9 cellular contexts compared by ENCODE assay signal in genomic region chr4:32775049-32775448, GRCh38.
DNase-seq lines count a peak whose midpoint lies in the region; ATAC-seq and TF ChIP-seq lines count a peak whose summit lies in the region.
"Had no signal": no experiment of that assay in that cellular context is flagged by ENCODE, and none has a peak within 500 bp of the region (broad histone marks: within the 10 kb centered on the region; RNA-seq: fewer than 3 reads in every experiment).

No MANE protein-coding gene starts in this region.

- H3K36me3 Mint-ChIP-seq in progenitor cell of endocrine pancreas (ENCODE audit: insufficient read depth) (no peaks in the 10 kb centered on the region), Calu3 (ENCODE audit: insufficient read depth, unreplicated experiment) (no peaks in the 10 kb centered on the region)

- no peaks in the 10 kb centered on the region for H3K9me3 ChIP-seq in fibroblast of lung (ENCODE audit: control insufficient read depth, insufficient read depth, low read depth, low read length)

- no peak for ATAC-seq in GM21515 (IDR thresholded peaks at IDR 0.05; ENCODE audit: unreplicated experiment)

- no peak overlapping the region for H2AFZ ChIP-seq in fibroblast of lung (ENCODE audit: low read length)

- no peaks in the 10 kb centered on the region for H3K79me2 ChIP-seq in fibroblast of lung (ENCODE audit: control insufficient read depth, insufficient read depth, low read length)

- H3K9me3 Mint-ChIP-seq in progenitor cell of endocrine pancreas (ENCODE audit: low read depth) (no peaks in the 10 kb centered on the region), Calu3 (ENCODE audit: low read depth, unreplicated experiment) (peaks cover 5% of the 10 kb centered on the region)

- H3K4me2 ChIP-seq in fibroblast of lung (ENCODE audit: extremely low read depth, insufficient read depth, low read length): no peak overlapping the region

- H4K20me1 ChIP-seq in fibroblast of lung (ENCODE audit: control insufficient read depth, extremely low read depth, insufficient read depth, low read length): no peaks in the 10 kb centered on the region

- no peaks in the 10 kb centered on the region for H3K4me1 ChIP-seq in fibroblast of lung (ENCODE audit: control insufficient read depth, extremely low read depth, insufficient read depth, low read length)

- DNase-seq in HT1080 (ENCODE audit: low read depth): peak; percentile 52
- DNase-seq in NOMO-1 treated with dmso at 0.1 percent for 144 hours (lab: John Stamatoyannopoulos, UW; ENCODE audit: unreplicated experiment): peak; percentile 17
- peak; percentile 0 to 51 for DNase-seq in fibroblast of lung (ENCODE audit: low read depth in 2 of 2)
- no peak for DNase-seq in progenitor cell of endocrine pancreas (ENCODE audit: low spot score, unreplicated experiment)
- DNase-seq in effector CD8-positive, alpha-beta T cell (lab: John Stamatoyannopoulos, UW): no peak
- no peak for DNase-seq in Calu3
- DNase-seq: amniotic stem cell had no signal

- H3K4me3 Mint-ChIP-seq in progenitor cell of endocrine pancreas (ENCODE audit: low read depth) (no peak overlapping the region), Calu3 (ENCODE audit: low read depth, unreplicated experiment) (no peak overlapping the region)
- H3K4me3 Mint-ChIP-seq: T-helper 1 cell treated with Interleukin-12 subunit alpha and Interleukin-12 subunit beta and Interleukin-4 antibody, amounts not matched to agents 30 μg/mL and 1 μg/mL, for 36 hours had no signal

- no peak overlapping the region for H3K9ac ChIP-seq in fibroblast of lung (ENCODE audit: insufficient read depth, low read length)

- intact Hi-C loops in Calu3 (cut with micrococcal nuclease; ENCODE audit: unreplicated experiment): no loop called here

- H3K27me3 Mint-ChIP-seq in progenitor cell of endocrine pancreas: no peaks in the 10 kb centered on the region
- H3K27me3 Mint-ChIP-seq in Calu3 (ENCODE audit: unreplicated experiment): no peaks in the 10 kb centered on the region

- TF ChIP-seq CTCF in fibroblast of lung (conservative IDR thresholded peaks at IDR 0.05 in 1 of 2, IDR thresholded peaks at IDR 0.05 in 1 of 2; ENCODE audit: low read depth in 1 of 2, low read length in 2 of 2) (peak in 1 of 2 donors; percentile 58), progenitor cell of endocrine pancreas (IDR thresholded peaks at IDR 0.05; ENCODE audit: unreplicated experiment) (peak; percentile 32), Calu3 (IDR thresholded peaks at IDR 0.05; ENCODE audit: unreplicated experiment) (no peak)

- BruUV-seq in Calu3 (replicated peaks; lab: Mats Ljungman, UMichigan): no TSS peak

- CTCF ChIA-PET in Calu3 (lab: Charles Lee): no interaction called here

- H3K36me3 ChIP-seq in fibroblast of lung (ENCODE audit: control insufficient read depth, insufficient read depth, low read length): no peaks in the 10 kb centered on the region

- H3K27ac Mint-ChIP-seq in progenitor cell of endocrine pancreas (no peak overlapping the region), Calu3 (ENCODE audit: unreplicated experiment) (no peak overlapping the region)
- H3K27ac Mint-ChIP-seq: T-helper 1 cell treated with Interleukin-12 subunit alpha and Interleukin-12 subunit beta and Interleukin-4 antibody, amounts not matched to agents 30 μg/mL and 1 μg/mL, for 36 hours had no signal

- H3K4me3 ChIP-seq in fibroblast of lung (replicated peaks in 1 of 4; ENCODE audit: control extremely low read depth in 1 of 4, insufficient read depth in 1 of 4, low read depth in 3 of 4, low read length in 4 of 4): no peak overlapping the region

- H3K27ac ChIP-seq in fibroblast of lung (ENCODE audit: insufficient read depth, low read length): no peak overlapping the region

- H3K27me3 ChIP-seq in fibroblast of lung (ENCODE audit: control insufficient read depth, insufficient read depth, low read length): no peaks in the 10 kb centered on the region

- H3K4me1 Mint-ChIP-seq in progenitor cell of endocrine pancreas (ENCODE audit: low read depth) (peaks cover 5% of the 10 kb centered on the region), Calu3 (ENCODE audit: low read depth, unreplicated experiment) (no peaks in the 10 kb centered on the region)

Comparison
In these comparisons a context has a peak if more than half of its experiments do, and no peak if none do; other contexts are left out.
1. DNase-seq: peak in HT1080 (single experiment), NOMO-1 treated with dmso at 0.1 percent for 144 hours (single experiment) and fibroblast of lung (2 of 2); none in progenitor cell of endocrine pancreas (single experiment), effector CD8-positive, alpha-beta T cell (single experiment) and Calu3 (single experiment).